9 cellular contexts compared by ENCODE assay signal in the genomic region with DNA sequence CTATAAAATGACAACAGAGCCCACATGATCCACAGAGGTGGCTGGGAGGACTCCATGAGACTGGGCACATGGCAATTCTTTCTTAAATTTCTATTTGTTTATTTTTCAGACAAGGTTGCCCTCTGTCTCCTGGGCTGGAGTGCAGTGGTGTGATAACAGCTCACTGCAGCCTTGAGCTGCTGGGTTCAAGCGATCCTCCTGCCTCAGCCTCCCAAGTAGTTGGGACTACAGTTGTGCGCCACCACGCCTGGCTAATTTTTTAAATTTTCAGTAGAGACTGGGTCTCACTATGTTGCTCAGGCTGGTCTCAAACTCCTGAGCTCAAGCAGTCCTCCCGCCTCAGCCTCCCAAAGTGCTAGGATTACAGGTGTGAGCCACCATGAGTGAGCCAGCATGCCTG. TPM values are rescaled to one million over a fixed set of nuclear protein-coding genes. Genes with fewer than 3 reads are reported as not detected.
DNase-seq lines count a peak whose midpoint lies in the region; ATAC-seq and TF ChIP-seq lines count a peak whose summit lies in the region.
"Not testable (repeated sequence)": the region's sequence is repeated elsewhere in the genome, so short reads cannot be mapped to it uniquely, and the experiment has no call there.
"Had no signal": no experiment of that assay in that cellular context is flagged by ENCODE, and none has a peak within 500 bp of the region (broad histone marks: within the 10 kb centered on the region; RNA-seq: fewer than 3 reads in every experiment).

No MANE protein-coding gene starts in this region.

- not testable (repeated sequence) for DNase-seq in heart right ventricle, lower lobe of right lung, ovary, spleen, transverse colon

- peaks cover 74% of the 10 kb centered on the region for H3K4me1 Mint-ChIP-seq in dendritic cell treated with granulocyte-macrophage colony-stimulating factor and Interleukin-4, amounts not matched to agents 40 ng/mL and 50 ng/mL, for 4 days (ENCODE audit: low read depth)

- H3K36me3 ChIP-seq in BLaER1: peaks cover 93% of the 10 kb centered on the region
- H3K36me3 ChIP-seq in heart right ventricle: peaks cover 0 to 76% (median 34%) of the 10 kb centered on the region in 9 donors
- peaks cover 39% of the 10 kb centered on the region for H3K36me3 ChIP-seq in lower lobe of right lung
- H3K36me3 ChIP-seq in ovary, transverse colon: not testable (repeated sequence)
- peaks cover 0 to 59% (median 10%) of the 10 kb centered on the region in 6 donors for H3K36me3 ChIP-seq in spleen

- intact Hi-C loops in dendritic cell treated with granulocyte-macrophage colony-stimulating factor and Interleukin-4, amounts not matched to agents 40 ng/mL and 50 ng/mL, for 4 days (cut with micrococcal nuclease); lower lobe of right lung (cut with DNase I); ovary (cut with DNase I); spleen (cut with DNase I; ENCODE audit: low total_unique reads); transverse colon (cut with DNase I; ENCODE audit: low total_unique reads): not testable (repeated sequence)
- intact Hi-C loops in heart right ventricle (cut with DNase I): loop anchor here in 1 of 10 donors (2.0 kb wide), 1 partner anchor 13 kb away; no protein-coding TSS in a partner anchor

- WGBS in adipose tissue, 3 donors: 97 to 98% (median 97%) methylated on average over 4 of the region's 4 CpGs
- WGBS in heart right ventricle, 2 donors: 90 to 92% methylated on average over 4 of the region's 4 CpGs
- WGBS in ovary, 3 donors: 91 to 97% (median 95%) methylated on average over 4 of the region's 4 CpGs
- 88 to 91% (median 91%) methylated on average over 4 of the region's 4 CpGs for WGBS in spleen, 5 donors
- WGBS in transverse colon (ENCODE audit: low coverage in 1 of 2), 2 donors: 95 to 98% methylated on average over 3 to 4 of the region's 4 CpGs

- H3K4me3 ChIP-seq in BLaER1, ovary, transverse colon: not testable (repeated sequence)
- peak overlapping the region in 8 of 10 donors; percentile 32 to 90 (median 75) for H3K4me3 ChIP-seq in heart right ventricle
- H3K4me3 ChIP-seq in lower lobe of right lung: peak overlapping the region; percentile 86
- H3K4me3 ChIP-seq in spleen: peak overlapping the region in 1 of 8 donors; percentile 27

- TF ChIP-seq EP300 in ovary (IDR thresholded peaks at IDR 0.05); transverse colon (IDR thresholded peaks at IDR 0.05; ENCODE audit: low read depth): not testable (repeated sequence)

- H3K27me3 Mint-ChIP-seq in dendritic cell treated with granulocyte-macrophage colony-stimulating factor and Interleukin-4, amounts not matched to agents 40 ng/mL and 50 ng/mL, for 4 days: not testable (repeated sequence)

- not testable (repeated sequence) for H3K4me3 Mint-ChIP-seq in dendritic cell treated with granulocyte-macrophage colony-stimulating factor and Interleukin-4, amounts not matched to agents 40 ng/mL and 50 ng/mL, for 4 days

- peak overlapping the region; percentile 33 for H3K27ac Mint-ChIP-seq in dendritic cell treated with granulocyte-macrophage colony-stimulating factor and Interleukin-4, amounts not matched to agents 40 ng/mL and 50 ng/mL, for 4 days

- H3K9ac ChIP-seq in BLaER1: not testable (repeated sequence)

- TF ChIP-seq CTCF in heart right ventricle (IDR thresholded peaks at IDR 0.05); lower lobe of right lung (IDR thresholded peaks at IDR 0.05); ovary (IDR thresholded peaks at IDR 0.05); spleen (IDR thresholded peaks at IDR 0.05 in 8 of 11, conservative IDR thresholded peaks at IDR 0.05 in 3 of 11); transverse colon (IDR thresholded peaks at IDR 0.05): not testable (repeated sequence)

- H3K4me2 ChIP-seq in BLaER1: not testable (repeated sequence)

- peaks cover 82% of the 10 kb centered on the region for H3K36me3 Mint-ChIP-seq in dendritic cell treated with granulocyte-macrophage colony-stimulating factor and Interleukin-4, amounts not matched to agents 40 ng/mL and 50 ng/mL, for 4 days (ENCODE audit: low read depth)

- H4K20me1 ChIP-seq in BLaER1: peaks cover 69% of the 10 kb centered on the region

- H3K27ac ChIP-seq in BLaER1: 0 out of 2 replicates have a peak overlapping the region, but pooled peaks have one; percentile 1
- peak overlapping the region; percentile 0 for H3K27ac ChIP-seq in adipose tissue (ENCODE audit: low read depth, low read length)
- peak overlapping the region; percentile 61 to 99 (median 94) for H3K27ac ChIP-seq in heart right ventricle
- peak overlapping the region; percentile 77 for H3K27ac ChIP-seq in lower lobe of right lung
- H3K27ac ChIP-seq in ovary: peak overlapping the region; percentile 87
- peak overlapping the region; percentile 52 to 91 (median 74) for H3K27ac ChIP-seq in spleen
- H3K27ac ChIP-seq in transverse colon: peak overlapping the region; percentile 28 to 69 (median 59)

- H3K27me3 ChIP-seq in BLaER1; heart right ventricle; lower lobe of right lung (ENCODE audit: low read depth); ovary; spleen (replicated peaks in 1 of 7); transverse colon: not testable (repeated sequence)

- peaks cover 34% of the 10 kb centered on the region for H3K4me1 ChIP-seq in BLaER1
- H3K4me1 ChIP-seq in heart right ventricle: peaks cover 11 to 97% (median 61%) of the 10 kb centered on the region in 9 donors
- peaks cover 66% of the 10 kb centered on the region for H3K4me1 ChIP-seq in lower lobe of right lung
- H3K4me1 ChIP-seq in ovary (ENCODE audit: insufficient read depth): peaks cover 41% of the 10 kb centered on the region
- H3K4me1 ChIP-seq in spleen: peaks cover 19 to 98% (median 69%) of the 10 kb centered on the region in 6 donors
- peaks cover 0 to 16% (median 0%) of the 10 kb centered on the region in 4 donors for H3K4me1 ChIP-seq in transverse colon

- in situ Hi-C loops in transverse colon (cut with MboI; ENCODE audit: low pct_ligation_motif_present in 1 of 4, low pct_unique_long_range_greater_than_20kb in 1 of 4, low sequenced_read_pairs in 3 of 4): not testable (repeated sequence)

- H3K9me3 Mint-ChIP-seq in dendritic cell treated with granulocyte-macrophage colony-stimulating factor and Interleukin-4, amounts not matched to agents 40 ng/mL and 50 ng/mL, for 4 days: peaks cover 23% of the 10 kb centered on the region

- H3K9me3 ChIP-seq in BLaER1 (peaks cover 22% of the 10 kb centered on the region), heart right ventricle (peaks cover 0 to 20% (median 0%) of the 10 kb centered on the region in 11 donors), lower lobe of right lung (peaks cover 11% of the 10 kb centered on the region), spleen (peaks cover 0 to 24% (median 17%) of the 10 kb centered on the region in 8 donors)
- H3K9me3 ChIP-seq in ovary, transverse colon: not testable (repeated sequence)

- ATAC-seq in heart right ventricle, lower lobe of right lung: not testable (repeated sequence)

- TF ChIP-seq POLR2A in ovary (IDR thresholded peaks at IDR 0.05); spleen (IDR thresholded peaks at IDR 0.05); transverse colon (IDR thresholded peaks at IDR 0.05): not testable (repeated sequence)

RNA-seq across cellular contexts. Expression of gene ENG, which starts 8.8 kb away (rescaled TPM):
- 100 to 1,000 TPM in 2 of 3 donors, 10 to 100 TPM in 1; 37.9 to 180 (median 107) TPM for polyA plus RNA-seq in adipose tissue
- 100 to 1,000 TPM in 8 of 10 donors, 10 to 100 TPM in 2; 76.8 to 263 (median 137) TPM for total RNA-seq in heart right ventricle
- polyA plus RNA-seq in heart right ventricle: 100 to 1,000 TPM; 199 to 310 TPM
- 323 TPM for total RNA-seq in lower lobe of right lung
- 100 to 1,000 TPM in 5 of 7 donors, 10 to 100 TPM in 2; 59.7 to 298 (median 217) TPM for total RNA-seq in ovary
- 100 to 1,000 TPM in 1 of 2 donors, 10 to 100 TPM in 1; 54.7 to 191 TPM for polyA plus RNA-seq in ovary
- 100 to 1,000 TPM; 150 to 334 (median 247) TPM for total RNA-seq in spleen
- polyA plus RNA-seq in spleen: 10 to 100 TPM; 29.2 to 63.1 (median 47.8) TPM
- total RNA-seq in transverse colon: 10 to 100 TPM; 10.6 to 23.9 (median 17.0) TPM

RNA-seq across cellular contexts. Expression of gene AK1, which starts 31.9 kb away (rescaled TPM):
- polyA plus RNA-seq in adipose tissue (10 to 100 TPM; 20.9 to 85.4 (median 71.1) TPM), heart right ventricle (1,000 to 10,000 TPM in 1 of 2 donors, 100 to 1,000 TPM in 1; 500 to 1,050 TPM), ovary (10 to 100 TPM; 37.7 to 87.4 TPM), spleen (10 to 100 TPM; 47.0 to 97.9 (median 82.7) TPM)
- total RNA-seq in heart right ventricle (100 to 1,000 TPM; 553 to 918 (median 731) TPM), lower lobe of right lung (185 TPM), ovary (100 to 1,000 TPM in 6 of 7 donors, 10 to 100 TPM in 1; 30.9 to 174 (median 151) TPM), spleen (10 to 100 TPM; 41.3 to 89.7 (median 59.7) TPM), transverse colon (100 to 1,000 TPM in 1 of 4 donors, 10 to 100 TPM in 3; 24.7 to 110 (median 62.4) TPM)
- polyA plus RNA-seq: CD14-positive monocyte had no signal

RNA-seq across cellular contexts. Expression of gene FPGS, which starts 42.9 kb away (rescaled TPM):
- polyA plus RNA-seq in adipose tissue (100 to 1,000 TPM in 1 of 3 donors, 10 to 100 TPM in 2; 35.1 to 148 (median 52.1) TPM), heart right ventricle (10 to 100 TPM; 40.7 to 45.5 TPM), ovary (100 to 1,000 TPM in 1 of 2 donors, 10 to 100 TPM in 1; 18.9 to 108 TPM), spleen (10 to 100 TPM; 39.5 to 73.7 (median 60.5) TPM)
- total RNA-seq in heart right ventricle (10 to 100 TPM; 40.2 to 58.5 (median 46.5) TPM), lower lobe of right lung (55.4 TPM), ovary (100 to 1,000 TPM; 111 to 209 (median 158) TPM), spleen (10 to 100 TPM; 33.3 to 94.6 (median 72.3) TPM), transverse colon (100 to 1,000 TPM in 1 of 4 donors, 10 to 100 TPM in 3; 31.4 to 144 (median 74.8) TPM)

RNA-seq across cellular contexts. Expression of gene ST6GALNAC6, which starts 53.8 kb away (rescaled TPM):
- 100 to 1,000 TPM in 2 of 3 donors, 10 to 100 TPM in 1; 41.1 to 142 (median 141) TPM for polyA plus RNA-seq in adipose tissue
- 10 to 100 TPM; 32.8 to 52.0 (median 44.7) TPM for total RNA-seq in heart right ventricle
- polyA plus RNA-seq in heart right ventricle: 10 to 100 TPM; 33.0 to 40.5 TPM
- 82.0 TPM for total RNA-seq in lower lobe of right lung
- total RNA-seq in ovary: 100 to 1,000 TPM in 5 of 7 donors, 10 to 100 TPM in 2; 58.5 to 141 (median 111) TPM
- 100 to 1,000 TPM in 1 of 2 donors, 10 to 100 TPM in 1; 52.5 to 145 TPM for polyA plus RNA-seq in ovary
- 100 to 1,000 TPM in 1 of 7 donors, 10 to 100 TPM in 6; 62.5 to 118 (median 75.9) TPM for total RNA-seq in spleen
- 10 to 100 TPM; 29.0 to 68.0 (median 31.7) TPM for polyA plus RNA-seq in spleen
- 10 to 100 TPM; 41.0 to 80.4 (median 75.7) TPM for total RNA-seq in transverse colon

RNA-seq across cellular contexts. Expression of gene CDK9, which starts 59.8 kb away (rescaled TPM):
- polyA plus RNA-seq in adipose tissue (10 to 100 TPM; 34.3 to 68.4 (median 52.1) TPM), heart right ventricle (10 to 100 TPM; 32.5 to 47.7 TPM), ovary (10 to 100 TPM; 71.7 to 98.9 TPM), spleen (10 to 100 TPM; 49.2 to 87.6 (median 87.1) TPM)
- total RNA-seq in heart right ventricle (10 to 100 TPM; 30.9 to 59.0 (median 44.1) TPM), lower lobe of right lung (96.2 TPM), ovary (100 to 1,000 TPM in 6 of 7 donors, 10 to 100 TPM in 1; 88.7 to 209 (median 130) TPM), spleen (100 to 1,000 TPM in 4 of 7 donors, 10 to 100 TPM in 3; 68.3 to 149 (median 103) TPM), transverse colon (10 to 100 TPM; 32.6 to 78.9 (median 49.3) TPM)

Comparison
In these comparisons a context has a peak if more than half of its experiments do, and no peak if none do; other contexts are left out.
1. H3K27ac ChIP-seq: peak in every context shown above with its lines; median percentile 94 in heart right ventricle; 87 in ovary; 77 in lower lobe of right lung; 74 in spleen; 59 in transverse colon; 1 in BLaER1; 0 in adipose tissue.